In genomic region chr6:137282253-137282652, GRCh38 we compare ENCODE assay signal across 20 cellular contexts.
DNase-seq lines count a peak whose midpoint lies in the region; ATAC-seq, FAIRE-seq and TF ChIP-seq lines count a peak whose summit lies in the region.
"Had no signal": no experiment of that assay in that cellular context is flagged by ENCODE, and none has a peak within 500 bp of the region (broad histone marks: within the 10 kb centered on the region; RNA-seq: fewer than 3 reads in every experiment).

No MANE protein-coding gene starts in this region.

- H3K4me1 Mint-ChIP-seq in naive thymus-derived CD4-positive, alpha-beta T cell: peaks cover 0 to 6% (median 0%) of the 10 kb centered on the region in 7 donors

- peak; percentile 88 for FAIRE-seq in GM12892 (lab: Jason Lieb, UNC)
- FAIRE-seq: islet of Langerhans had no signal

- DNase-seq in GM12892 (ENCODE audit: insufficient read length) (no peak), SKM-1 (lab: John Stamatoyannopoulos, UW; ENCODE audit: unreplicated experiment) (peak; percentile 81), D341Med (ENCODE audit: low spot score) (no peak), foreskin fibroblast (no peak)
- no peak for DNase-seq in naive thymus-derived CD4-positive, alpha-beta T cell
- DNase-seq: activated CD4-positive, CD25-positive, alpha-beta regulatory T cell treated with anti-CD3 and anti-CD28 coated beads, Interleukin-2, amount 50 U/mL, for 72 hours; CD4-positive, alpha-beta memory T cell; dermis blood vessel endothelial cell; heart right ventricle; NCI-H1694 treated with DMSO at 0.1 percent for 48 hours; occipital lobe; sigmoid colon had no signal

- H3K27ac Mint-ChIP-seq in naive thymus-derived CD4-positive, alpha-beta T cell: peak overlapping the region in 1 of 9 donors; percentile 10
- H3K27ac Mint-ChIP-seq: activated naive CD4-positive, alpha-beta T cell treated with anti-CD3 and anti-CD28 coated beads, Interleukin-2, amount 50 U/mL, for 24 hours; CD4-positive, alpha-beta memory T cell had no signal

- no peaks in the 10 kb centered on the region for H3K27me3 ChIP-seq in naive thymus-derived CD4-positive, alpha-beta T cell (ENCODE audit: control insufficient read depth in 2 of 2, insufficient read depth in 2 of 2, low read length in 2 of 2)
- H3K27me3 ChIP-seq: body of pancreas, heart right ventricle, sigmoid colon had no signal

- no peak overlapping the region for H3K27ac ChIP-seq in naive thymus-derived CD4-positive, alpha-beta T cell (ENCODE audit: low read depth, low read length)
- H3K27ac ChIP-seq: body of pancreas, heart right ventricle, sigmoid colon, thoracic aorta had no signal

- ATAC-seq in HG02852 (IDR thresholded peaks at IDR 0.05; ENCODE audit: unreplicated experiment): peak; percentile 47
- ATAC-seq in naive thymus-derived CD4-positive, alpha-beta T cell: peak; percentile 59
- ATAC-seq in GM18870 (IDR thresholded peaks at IDR 0.05; ENCODE audit: unreplicated experiment): no peak
- ATAC-seq: body of pancreas, esophagus mucosa, heart right ventricle, Panc1 had no signal

- intact Hi-C loops in naive thymus-derived CD4-positive, alpha-beta T cell (cut with micrococcal nuclease): no loop called here

- no peak for TF ChIP-seq POLR2A in GM12892 (IDR thresholded peaks at IDR 0.05; ENCODE audit: low read depth, low read length)

- H3K36me3 ChIP-seq in naive thymus-derived CD4-positive, alpha-beta T cell (ENCODE audit: control insufficient read depth in 2 of 3, insufficient read depth in 3 of 3, low read length in 3 of 3): no peaks in the 10 kb centered on the region
- H3K36me3 ChIP-seq: heart right ventricle, sigmoid colon, thoracic aorta had no signal

- no peak for TF ChIP-seq CTCF in foreskin fibroblast (IDR thresholded peaks at IDR 0.05; ENCODE audit: low read depth, low read length)

- no peaks in the 10 kb centered on the region for H3K4me1 ChIP-seq in naive thymus-derived CD4-positive, alpha-beta T cell (ENCODE audit: control insufficient read depth in 2 of 2, insufficient read depth in 2 of 2, low read length in 2 of 2)
- H3K4me1 ChIP-seq: body of pancreas, sigmoid colon had no signal

- H3K27me3 Mint-ChIP-seq in naive thymus-derived CD4-positive, alpha-beta T cell: peaks cover 5 to 47% (median 28%) of the 10 kb centered on the region in 5 donors

- POLR2A ChIA-PET in naive thymus-derived CD4-positive, alpha-beta T cell (lab: Charles Lee): no interaction called here

- peaks cover 0 to 2% (median 0%) of the 10 kb centered on the region in 11 donors for H3K9me3 Mint-ChIP-seq in naive thymus-derived CD4-positive, alpha-beta T cell
- H3K9me3 Mint-ChIP-seq: activated naive CD4-positive, alpha-beta T cell treated with anti-CD3 and anti-CD28 coated beads, Interleukin-2, amount 50 U/mL, for 24 hours had no signal

- CTCF ChIA-PET in naive thymus-derived CD4-positive, alpha-beta T cell (lab: Charles Lee): no interaction called here

- peaks cover 0 to 1% (median 0%) of the 10 kb centered on the region in 5 donors for H3K36me3 Mint-ChIP-seq in naive thymus-derived CD4-positive, alpha-beta T cell
- H3K36me3 Mint-ChIP-seq: activated naive CD4-positive, alpha-beta T cell treated with anti-CD3 and anti-CD28 coated beads, Interleukin-2, amount 50 U/mL, for 24 hours; CD4-positive, alpha-beta memory T cell had no signal

- no peak overlapping the region for H3K4me3 Mint-ChIP-seq in naive thymus-derived CD4-positive, alpha-beta T cell
- H3K4me3 Mint-ChIP-seq: activated naive CD4-positive, alpha-beta T cell treated with anti-CD3 and anti-CD28 coated beads, Interleukin-2, amount 50 U/mL, for 24 hours; CD4-positive, alpha-beta memory T cell had no signal

- H3K9me3 ChIP-seq in naive thymus-derived CD4-positive, alpha-beta T cell (ENCODE audit: control insufficient read depth in 2 of 3, low read length in 3 of 3): no peaks in the 10 kb centered on the region
- H3K9me3 ChIP-seq: body of pancreas, sigmoid colon, thoracic aorta had no signal

- no peak overlapping the region for H3K4me3 ChIP-seq in naive thymus-derived CD4-positive, alpha-beta T cell (ENCODE audit: low read length)
- H3K4me3 ChIP-seq in foreskin fibroblast (ENCODE audit: low read depth in 1 of 2, low read length in 2 of 2): no peak overlapping the region
- H3K4me3 ChIP-seq: body of pancreas, heart right ventricle, sigmoid colon, thoracic aorta had no signal
